27 cellular contexts compared by ENCODE assay signal in the genomic region with DNA sequence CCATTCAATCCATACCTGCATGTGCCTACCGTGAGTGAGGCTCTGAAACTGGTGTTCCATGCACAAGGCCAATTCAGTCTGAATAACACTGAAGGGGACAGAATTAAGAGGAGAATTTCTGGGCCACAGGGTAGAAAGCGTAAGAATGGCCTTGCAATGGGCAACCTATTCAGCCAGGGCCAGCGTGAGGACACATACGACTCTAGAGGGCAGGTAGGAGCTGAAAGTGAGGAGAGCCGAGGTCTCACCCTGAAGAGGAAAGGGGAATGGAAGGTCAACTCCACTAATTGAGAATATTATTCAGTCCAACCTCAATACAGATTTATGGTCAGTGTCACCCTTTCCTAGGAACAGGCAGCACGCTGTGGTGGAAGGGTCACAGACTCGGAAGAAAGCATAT.
"Had no signal": no experiment of that assay in that cellular context is flagged by ENCODE, and none has a peak within 500 bp of the region (broad histone marks: within the 10 kb centered on the region; RNA-seq: fewer than 3 reads in every experiment).

No MANE protein-coding gene starts in this region.

- DNase-seq: activated CD4-positive, alpha-beta T cell treated with anti-CD3 and anti-CD28 coated beads, Interleukin-2, amount 10 ng/mL, durations not matched to agents 24 days and 14 days; activated CD4-positive, alpha-beta T cell treated with anti-CD3 and anti-CD28 coated beads, Interleukin-2, amount 50 U/mL, for 4 hours; activated CD8-positive, alpha-beta T cell treated with anti-CD3 and anti-CD28 coated beads for 36 hours; activated effector memory CD4-positive, alpha-beta T cell treated with anti-CD3 and anti-CD28 coated beads, Interleukin-2, amount 50 U/mL, for 16 hours; activated naive CD4-positive, alpha-beta T cell; activated naive CD4-positive, alpha-beta T cell treated with anti-CD3 and anti-CD28 coated beads, Interleukin-2, amount 50 U/mL, for 16 hours; activated naive CD8-positive, alpha-beta T cell treated with anti-CD3 and anti-CD28 coated beads for 36 hours; activated T-cell treated with anti-CD3 and anti-CD28 coated beads, Interleukin-2, amount 50 U/mL, for 1 hour; activated T-cell treated with anti-CD3 and anti-CD28 coated beads, Interleukin-2, amount 50 U/mL, for 72 hours; amniotic stem cell; aorta; brain microvascular endothelial cell; central memory CD4-positive, alpha-beta T cell; Kasumi-1; MG63; MV-4-11; NCI-H1092; NCI-H1436 treated with DMSO at 0.1 percent for 48 hours; NCI-H1694 treated with DMSO at 0.1 percent for 48 hours; NCI-H2029; NCI-H345; NCI-H524 treated with DMSO at 0.1 percent for 48 hours; OCI-M1; Right ventricle myocardium superior; T1000; WERI-Rb-1 had no signal

- H3K4me1 Mint-ChIP-seq: activated CD4-positive, alpha-beta T cell treated with anti-CD3 and anti-CD28 coated beads, Interleukin-2, amount 10 ng/mL, durations not matched to agents 24 days and 14 days; activated naive CD8-positive, alpha-beta T cell treated with anti-CD3 and anti-CD28 coated beads for 36 hours; activated T-helper 17 cell treated with anti-CD3 and anti-CD28 coated beads, Interleukin-2, amount 50 U/mL, for 72 hours had no signal

- ATAC-seq: activated CD8-positive, alpha-beta T cell treated with anti-CD3 and anti-CD28 coated beads for 36 hours; activated T-cell treated with anti-CD3 and anti-CD28 coated beads, Interleukin-2, amount 50 U/mL, for 72 hours; activated T-helper 17 cell treated with anti-CD3 and anti-CD28 coated beads, Interleukin-2, amount 50 U/mL, for 72 hours had no signal

- H3K27me3 Mint-ChIP-seq: activated CD4-positive, alpha-beta T cell treated with anti-CD3 and anti-CD28 coated beads, Interleukin-2, amount 10 ng/mL, durations not matched to agents 24 days and 14 days; activated CD8-positive, alpha-beta T cell treated with anti-CD3 and anti-CD28 coated beads for 36 hours; activated naive CD8-positive, alpha-beta T cell treated with anti-CD3 and anti-CD28 coated beads for 36 hours; activated T-helper 17 cell treated with anti-CD3 and anti-CD28 coated beads, Interleukin-2, amount 50 U/mL, for 72 hours had no signal

- H3K4me3 Mint-ChIP-seq: activated CD4-positive, alpha-beta T cell treated with anti-CD3 and anti-CD28 coated beads, Interleukin-2, amount 10 ng/mL, durations not matched to agents 24 days and 14 days; activated CD8-positive, alpha-beta T cell treated with anti-CD3 and anti-CD28 coated beads for 36 hours; activated naive CD8-positive, alpha-beta T cell treated with anti-CD3 and anti-CD28 coated beads for 36 hours; activated T-cell treated with anti-CD3 and anti-CD28 coated beads, Interleukin-2, amount 50 U/mL, for 72 hours; activated T-helper 17 cell treated with anti-CD3 and anti-CD28 coated beads, Interleukin-2, amount 50 U/mL, for 72 hours had no signal

- H3K27ac Mint-ChIP-seq: activated CD4-positive, alpha-beta T cell treated with anti-CD3 and anti-CD28 coated beads, Interleukin-2, amount 10 ng/mL, durations not matched to agents 24 days and 14 days; activated CD8-positive, alpha-beta T cell treated with anti-CD3 and anti-CD28 coated beads for 36 hours; activated naive CD8-positive, alpha-beta T cell treated with anti-CD3 and anti-CD28 coated beads for 36 hours; activated T-cell treated with anti-CD3 and anti-CD28 coated beads, Interleukin-2, amount 50 U/mL, for 72 hours; activated T-helper 17 cell treated with anti-CD3 and anti-CD28 coated beads, Interleukin-2, amount 50 U/mL, for 72 hours had no signal

- H3K36me3 Mint-ChIP-seq: activated naive CD8-positive, alpha-beta T cell treated with anti-CD3 and anti-CD28 coated beads for 36 hours had no signal
